1 cellular context compared by ENCODE assay signal in the genomic region with DNA sequence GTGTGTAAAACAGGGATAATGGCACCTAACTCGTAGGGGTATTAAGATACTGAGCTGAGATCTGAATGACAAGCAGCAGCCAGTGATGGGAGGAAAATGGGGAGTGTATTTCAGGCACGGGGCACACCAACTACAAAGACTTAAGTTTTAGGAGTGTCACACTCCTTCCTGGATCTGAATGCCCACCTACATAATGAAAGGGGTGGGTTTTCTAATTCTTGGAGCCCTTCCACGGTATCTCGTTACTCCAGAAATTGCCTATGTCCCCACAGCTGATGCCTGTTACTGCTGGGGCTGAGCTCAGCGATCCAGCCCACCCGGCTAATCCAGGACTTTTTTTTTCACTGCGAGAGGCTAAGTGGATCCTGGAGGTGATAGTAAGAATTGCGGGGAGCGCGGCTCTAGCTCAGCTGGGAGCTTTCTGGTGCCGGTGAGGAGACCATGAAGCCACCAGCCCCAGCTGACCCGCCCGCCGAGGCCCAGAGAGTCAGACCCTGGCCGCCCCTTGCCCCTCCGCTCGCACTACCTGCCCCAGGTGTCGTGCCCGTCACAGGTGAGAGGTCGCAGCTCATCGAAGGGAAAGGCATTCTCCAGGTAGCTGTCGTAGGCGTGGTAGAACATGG.
TF ChIP-seq lines count a peak whose summit lies in the region.

No MANE protein-coding gene starts in this region.

TF ChIP-seq in WTC11, 78 proteins besides CTCF, POLR2A, EP300 and RAD21 (continued from another document):
- TF ChIP-seq, protein P1, sequence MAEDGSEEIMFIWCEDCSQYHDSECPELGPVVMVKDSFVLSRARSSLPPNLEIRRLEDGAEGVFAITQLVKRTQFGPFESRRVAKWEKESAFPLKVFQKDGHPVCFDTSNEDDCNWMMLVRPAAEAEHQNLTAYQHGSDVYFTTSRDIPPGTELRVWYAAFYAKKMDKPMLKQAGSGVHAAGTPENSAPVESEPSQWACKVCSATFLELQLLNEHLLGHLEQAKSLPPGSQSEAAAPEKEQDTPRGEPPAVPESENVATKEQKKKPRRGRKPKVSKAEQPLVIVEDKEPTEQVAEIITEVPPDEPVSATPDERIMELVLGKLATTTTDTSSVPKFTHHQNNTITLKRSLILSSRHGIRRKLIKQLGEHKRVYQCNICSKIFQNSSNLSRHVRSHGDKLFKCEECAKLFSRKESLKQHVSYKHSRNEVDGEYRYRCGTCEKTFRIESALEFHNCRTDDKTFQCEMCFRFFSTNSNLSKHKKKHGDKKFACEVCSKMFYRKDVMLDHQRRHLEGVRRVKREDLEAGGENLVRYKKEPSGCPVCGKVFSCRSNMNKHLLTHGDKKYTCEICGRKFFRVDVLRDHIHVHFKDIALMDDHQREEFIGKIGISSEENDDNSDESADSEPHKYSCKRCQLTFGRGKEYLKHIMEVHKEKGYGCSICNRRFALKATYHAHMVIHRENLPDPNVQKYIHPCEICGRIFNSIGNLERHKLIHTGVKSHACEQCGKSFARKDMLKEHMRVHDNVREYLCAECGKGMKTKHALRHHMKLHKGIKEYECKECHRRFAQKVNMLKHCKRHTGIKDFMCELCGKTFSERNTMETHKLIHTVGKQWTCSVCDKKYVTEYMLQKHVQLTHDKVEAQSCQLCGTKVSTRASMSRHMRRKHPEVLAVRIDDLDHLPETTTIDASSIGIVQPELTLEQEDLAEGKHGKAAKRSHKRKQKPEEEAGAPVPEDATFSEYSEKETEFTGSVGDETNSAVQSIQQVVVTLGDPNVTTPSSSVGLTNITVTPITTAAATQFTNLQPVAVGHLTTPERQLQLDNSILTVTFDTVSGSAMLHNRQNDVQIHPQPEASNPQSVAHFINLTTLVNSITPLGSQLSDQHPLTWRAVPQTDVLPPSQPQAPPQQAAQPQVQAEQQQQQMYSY (CRISPR knock-in tag; IDR thresholded peaks at IDR 0.05): 0 out of 2 replicates have a peak, but pooled peaks have one; percentile 33
- TF ChIP-seq, protein P2, sequence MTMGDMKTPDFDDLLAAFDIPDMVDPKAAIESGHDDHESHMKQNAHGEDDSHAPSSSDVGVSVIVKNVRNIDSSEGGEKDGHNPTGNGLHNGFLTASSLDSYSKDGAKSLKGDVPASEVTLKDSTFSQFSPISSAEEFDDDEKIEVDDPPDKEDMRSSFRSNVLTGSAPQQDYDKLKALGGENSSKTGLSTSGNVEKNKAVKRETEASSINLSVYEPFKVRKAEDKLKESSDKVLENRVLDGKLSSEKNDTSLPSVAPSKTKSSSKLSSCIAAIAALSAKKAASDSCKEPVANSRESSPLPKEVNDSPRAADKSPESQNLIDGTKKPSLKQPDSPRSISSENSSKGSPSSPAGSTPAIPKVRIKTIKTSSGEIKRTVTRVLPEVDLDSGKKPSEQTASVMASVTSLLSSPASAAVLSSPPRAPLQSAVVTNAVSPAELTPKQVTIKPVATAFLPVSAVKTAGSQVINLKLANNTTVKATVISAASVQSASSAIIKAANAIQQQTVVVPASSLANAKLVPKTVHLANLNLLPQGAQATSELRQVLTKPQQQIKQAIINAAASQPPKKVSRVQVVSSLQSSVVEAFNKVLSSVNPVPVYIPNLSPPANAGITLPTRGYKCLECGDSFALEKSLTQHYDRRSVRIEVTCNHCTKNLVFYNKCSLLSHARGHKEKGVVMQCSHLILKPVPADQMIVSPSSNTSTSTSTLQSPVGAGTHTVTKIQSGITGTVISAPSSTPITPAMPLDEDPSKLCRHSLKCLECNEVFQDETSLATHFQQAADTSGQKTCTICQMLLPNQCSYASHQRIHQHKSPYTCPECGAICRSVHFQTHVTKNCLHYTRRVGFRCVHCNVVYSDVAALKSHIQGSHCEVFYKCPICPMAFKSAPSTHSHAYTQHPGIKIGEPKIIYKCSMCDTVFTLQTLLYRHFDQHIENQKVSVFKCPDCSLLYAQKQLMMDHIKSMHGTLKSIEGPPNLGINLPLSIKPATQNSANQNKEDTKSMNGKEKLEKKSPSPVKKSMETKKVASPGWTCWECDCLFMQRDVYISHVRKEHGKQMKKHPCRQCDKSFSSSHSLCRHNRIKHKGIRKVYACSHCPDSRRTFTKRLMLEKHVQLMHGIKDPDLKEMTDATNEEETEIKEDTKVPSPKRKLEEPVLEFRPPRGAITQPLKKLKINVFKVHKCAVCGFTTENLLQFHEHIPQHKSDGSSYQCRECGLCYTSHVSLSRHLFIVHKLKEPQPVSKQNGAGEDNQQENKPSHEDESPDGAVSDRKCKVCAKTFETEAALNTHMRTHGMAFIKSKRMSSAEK (CRISPR knock-in tag; IDR thresholded peaks at IDR 0.05; ENCODE audit: borderline replicate concordance): no peak
